In genomic region chr7:51329696-51330263, GRCh38 we compare ENCODE assay signal across 28 cellular contexts. TPM values are rescaled to one million over a fixed set of nuclear protein-coding genes. Genes with fewer than 3 reads are reported as not detected.
"Had no signal": no experiment of that assay in that cellular context is flagged by ENCODE, and none has a peak within 500 bp of the region (broad histone marks: within the 10 kb centered on the region; RNA-seq: fewer than 3 reads in every experiment).

No MANE protein-coding gene starts in this region.

- H3K36me3 ChIP-seq: neural progenitor cell, ovary, right lobe of liver, sigmoid colon, stomach, thoracic aorta, thyroid gland, tibial nerve, upper lobe of left lung, vagina had no signal

- H3K4me3 Mint-ChIP-seq: natural killer cell; nephron; neural progenitor cell; stimulated activated effector memory CD8-positive, alpha-beta T cell treated with anti-CD3 and anti-CD28 coated beads, Interleukin-12 subunit alpha, Interleukin-12 subunit beta, amount 100 ng/mL, for 72 hours; stimulated activated naive B cell treated with anti-CD40 and anti-IgM and Interleukin-4, amounts not matched to agents 10 μg/mL and 1 μg/mL and 100 μg/mL, for 72 hours; stimulated activated naive CD8-positive, alpha-beta T cell treated with anti-CD3 and anti-CD28 coated beads, Interleukin-15, Interleukin-2, amounts not matched to agents 100 ng/mL and 50 ng/mL, for 24 hours had no signal

- H3K79me2 ChIP-seq: parathyroid adenoma had no signal

- ATAC-seq: natural killer cell; psoas muscle; right cardiac atrium; right lobe of liver; stimulated activated effector memory CD8-positive, alpha-beta T cell treated with anti-CD3 and anti-CD28 coated beads, Interleukin-12 subunit alpha, Interleukin-12 subunit beta, amount 100 ng/mL, for 72 hours; stimulated activated naive B cell treated with anti-CD40 and anti-IgM and Interleukin-4, amounts not matched to agents 10 μg/mL and 1 μg/mL and 100 μg/mL, for 72 hours had no signal

- H3K27me3 Mint-ChIP-seq: progenitor cell of endocrine pancreas had no signal

- H3K36me3 Mint-ChIP-seq: natural killer cell; neural progenitor cell; stimulated activated effector memory CD8-positive, alpha-beta T cell treated with anti-CD3 and anti-CD28 coated beads, Interleukin-12 subunit alpha, Interleukin-12 subunit beta, amount 100 ng/mL, for 72 hours; stimulated activated naive B cell treated with anti-CD40 and anti-IgM and Interleukin-4, amounts not matched to agents 10 μg/mL and 1 μg/mL and 100 μg/mL, for 72 hours had no signal

- H3K4me3 ChIP-seq: neural progenitor cell, ovary, psoas muscle, right lobe of liver, sigmoid colon, stomach, thoracic aorta, thyroid gland, tibial nerve, upper lobe of left lung, vagina had no signal

- H3K27ac Mint-ChIP-seq: natural killer cell; nephron; neural progenitor cell; progenitor cell of endocrine pancreas; stimulated activated effector memory CD8-positive, alpha-beta T cell treated with anti-CD3 and anti-CD28 coated beads, Interleukin-12 subunit alpha, Interleukin-12 subunit beta, amount 100 ng/mL, for 72 hours; stimulated activated naive B cell treated with anti-CD40 and anti-IgM and Interleukin-4, amounts not matched to agents 10 μg/mL and 1 μg/mL and 100 μg/mL, for 72 hours; stimulated activated naive CD8-positive, alpha-beta T cell treated with anti-CD3 and anti-CD28 coated beads, Interleukin-15, Interleukin-2, amounts not matched to agents 100 ng/mL and 50 ng/mL, for 24 hours had no signal

- H3K4me1 Mint-ChIP-seq: natural killer cell; neural progenitor cell; stimulated activated effector memory CD8-positive, alpha-beta T cell treated with anti-CD3 and anti-CD28 coated beads, Interleukin-12 subunit alpha, Interleukin-12 subunit beta, amount 100 ng/mL, for 72 hours; stimulated activated naive B cell treated with anti-CD40 and anti-IgM and Interleukin-4, amounts not matched to agents 10 μg/mL and 1 μg/mL and 100 μg/mL, for 72 hours had no signal

- H3K27ac ChIP-seq: neural progenitor cell, ovary, parathyroid adenoma, psoas muscle, sigmoid colon, stomach, thoracic aorta, thyroid gland, tibial nerve, upper lobe of left lung, vagina had no signal

- H3K4me2 ChIP-seq: neural progenitor cell had no signal

- H3K9me3 Mint-ChIP-seq: natural killer cell; nephron; neural progenitor cell; stimulated activated naive CD8-positive, alpha-beta T cell treated with anti-CD3 and anti-CD28 coated beads, Interleukin-15, Interleukin-2, amounts not matched to agents 100 ng/mL and 50 ng/mL, for 24 hours had no signal

- H2AFZ ChIP-seq: neural progenitor cell, parathyroid adenoma had no signal

- FAIRE-seq: small intestine, urothelium cell line had no signal

- H3K27me3 ChIP-seq: neural progenitor cell, ovary, right lobe of liver, sigmoid colon, stomach, thyroid gland, tibial nerve, upper lobe of left lung, vagina had no signal

- H3K4me1 ChIP-seq: sigmoid colon, stomach, thyroid gland, tibial nerve, upper lobe of left lung, vagina had no signal

- H3K9ac ChIP-seq: neural progenitor cell, parathyroid adenoma had no signal

- DNase-seq: natural killer cell; occipital lobe; ovary; posterior cingulate gyrus; psoas muscle; right cardiac atrium; right lobe of liver; sigmoid colon; small intestine; stimulated activated CD4-positive, alpha-beta T cell treated with anti-CD3 and anti-CD28 coated beads, Interleukin-15, amount 100 ng/mL, for 24 hours; stimulated activated CD4-positive, alpha-beta T cell treated with anti-CD3 and anti-CD28 coated beads, Interleukin-2, amount 100 ng/mL, for 24 hours; stimulated activated CD4-positive, alpha-beta T cell treated with anti-CD3 and anti-CD28 coated beads, Interleukin-2, amount 100 ng/mL, for 48 hours; stimulated activated CD4-positive, alpha-beta T cell treated with anti-CD3 and anti-CD28 coated beads, Interleukin-4, amount 100 ng/mL, for 24 hours; stimulated activated naive B cell treated with anti-CD40 and anti-IgM and Interleukin-4, amounts not matched to agents 10 μg/mL and 1 μg/mL and 100 μg/mL, for 72 hours; stimulated activated naive CD4-positive, alpha-beta T cell treated with Interleukin-2 at 50 U/mL for 16 hours; stomach; thyroid gland; upper lobe of left lung had no signal

- H3K9me3 ChIP-seq: ovary, psoas muscle, right lobe of liver, sigmoid colon, stomach, thoracic aorta, thyroid gland, tibial nerve, upper lobe of left lung, vagina had no signal

RNA-seq across cellular contexts. Expression of gene COBL, which starts 13.2 kb away (rescaled TPM):
- total RNA-seq: natural killer cell had no signal
